Comparison of ENCODE assay signal across 28 cellular contexts in genomic region chr7:24946467-24946866, GRCh38.
"Had no signal": no experiment of that assay in that cellular context is flagged by ENCODE, and none has a peak within 500 bp of the region (broad histone marks: within the 10 kb centered on the region; RNA-seq: fewer than 3 reads in every experiment).

No MANE protein-coding gene starts in this region.

- H3K27me3 Mint-ChIP-seq: activated CD4-positive, alpha-beta T cell treated with anti-CD3 and anti-CD28 coated beads, Interleukin-2, amount 10 ng/mL, durations not matched to agents 24 days and 14 days; activated CD8-positive, alpha-beta T cell treated with anti-CD3 and anti-CD28 coated beads for 36 hours; activated naive CD8-positive, alpha-beta T cell treated with anti-CD3 and anti-CD28 coated beads for 36 hours; activated T-helper 17 cell treated with anti-CD3 and anti-CD28 coated beads, Interleukin-2, amount 50 U/mL, for 72 hours had no signal

- H3K4me3 Mint-ChIP-seq: activated CD4-positive, alpha-beta T cell treated with anti-CD3 and anti-CD28 coated beads, Interleukin-2, amount 10 ng/mL, durations not matched to agents 24 days and 14 days; activated CD8-positive, alpha-beta T cell treated with anti-CD3 and anti-CD28 coated beads for 36 hours; activated naive CD8-positive, alpha-beta T cell treated with anti-CD3 and anti-CD28 coated beads for 36 hours; activated T-cell treated with anti-CD3 and anti-CD28 coated beads, Interleukin-2, amount 50 U/mL, for 72 hours; T-helper 1 cell treated with Interleukin-12 subunit alpha and Interleukin-12 subunit beta and Interleukin-4 antibody, amounts not matched to agents 30 μg/mL and 1 μg/mL, for 36 hours; T-helper 2 cell treated with Interferon-gamma antibody and Interleukin-4, amounts not matched to agents 5 μg/mL and 100 μg/mL, for 36 hours had no signal

- H3K27ac Mint-ChIP-seq: activated CD4-positive, alpha-beta T cell treated with anti-CD3 and anti-CD28 coated beads, Interleukin-2, amount 10 ng/mL, durations not matched to agents 24 days and 14 days; activated CD8-positive, alpha-beta T cell treated with anti-CD3 and anti-CD28 coated beads for 36 hours; activated naive CD8-positive, alpha-beta T cell treated with anti-CD3 and anti-CD28 coated beads for 36 hours; T-helper 1 cell treated with Interleukin-12 subunit alpha and Interleukin-12 subunit beta and Interleukin-4 antibody, amounts not matched to agents 30 μg/mL and 1 μg/mL, for 36 hours; T-helper 2 cell treated with Interferon-gamma antibody and Interleukin-4, amounts not matched to agents 5 μg/mL and 100 μg/mL, for 36 hours had no signal

- H3K9me3 Mint-ChIP-seq: activated CD4-positive, alpha-beta T cell treated with anti-CD3 and anti-CD28 coated beads, Interleukin-2, amount 10 ng/mL, durations not matched to agents 24 days and 14 days; activated CD8-positive, alpha-beta T cell treated with anti-CD3 and anti-CD28 coated beads for 36 hours; activated naive CD8-positive, alpha-beta T cell treated with anti-CD3 and anti-CD28 coated beads for 36 hours; activated T-helper 17 cell treated with anti-CD3 and anti-CD28 coated beads, Interleukin-2, amount 50 U/mL, for 72 hours; T-helper 1 cell treated with Interleukin-12 subunit alpha and Interleukin-12 subunit beta and Interleukin-4 antibody, amounts not matched to agents 30 μg/mL and 1 μg/mL, for 36 hours; T-helper 2 cell treated with Interferon-gamma antibody and Interleukin-4, amounts not matched to agents 5 μg/mL and 100 μg/mL, for 36 hours had no signal

- H3K36me3 ChIP-seq: brain microvascular endothelial cell, Peyer's patch, SJSA1 had no signal

- H3K4me1 ChIP-seq: Peyer's patch had no signal

- H3K4me3 ChIP-seq: Peyer's patch, SJSA1 had no signal

- H3K4me2 ChIP-seq: SK-N-SH had no signal

- ATAC-seq: activated CD8-positive, alpha-beta T cell treated with anti-CD3 and anti-CD28 coated beads for 36 hours; activated T-cell treated with anti-CD3 and anti-CD28 coated beads, Interleukin-2, amount 50 U/mL, for 72 hours; activated T-helper 17 cell treated with anti-CD3 and anti-CD28 coated beads, Interleukin-2, amount 50 U/mL, for 72 hours; PC-3 had no signal

- H3K9ac ChIP-seq: SK-N-SH had no signal

- H3K9me3 ChIP-seq: Peyer's patch, SJSA1, SK-N-SH had no signal

- H3K27me3 ChIP-seq: brain microvascular endothelial cell, Peyer's patch, SJSA1 had no signal

- H3K27ac ChIP-seq: brain microvascular endothelial cell, Peyer's patch, SJSA1 had no signal

- DNase-seq: activated CD4-positive, alpha-beta T cell treated with anti-CD3 and anti-CD28 coated beads, Interleukin-2, amount 10 ng/mL, durations not matched to agents 24 days and 14 days; activated CD4-positive, alpha-beta T cell treated with anti-CD3 and anti-CD28 coated beads, Interleukin-2, amount 50 U/mL, for 4 hours; activated CD8-positive, alpha-beta T cell treated with anti-CD3 and anti-CD28 coated beads for 36 hours; activated effector memory CD4-positive, alpha-beta T cell treated with anti-CD3 and anti-CD28 coated beads, Interleukin-2, amount 50 U/mL, for 16 hours; activated naive CD4-positive, alpha-beta T cell; activated naive CD4-positive, alpha-beta T cell treated with anti-CD3 and anti-CD28 coated beads, Interleukin-2, amount 50 U/mL, for 16 hours; activated naive CD8-positive, alpha-beta T cell treated with anti-CD3 and anti-CD28 coated beads for 36 hours; activated T-cell treated with anti-CD3 and anti-CD28 coated beads, Interleukin-2, amount 50 U/mL, for 1 hour; activated T-cell treated with anti-CD3 and anti-CD28 coated beads, Interleukin-2, amount 50 U/mL, for 72 hours; amniotic stem cell; aorta; brain microvascular endothelial cell; central memory CD4-positive, alpha-beta T cell; NCI-H1105; NCI-H1417 treated with DMSO at 0.1 percent for 48 hours; NCI-H1694 treated with DMSO at 0.1 percent for 48 hours; NCI-H2029; NCI-H345; NCI-H524 treated with DMSO at 0.1 percent for 48 hours; PC-3; Peyer's patch; RPMI8226; SHP77 treated with DMSO at 0.1 percent for 48 hours; SK-N-SH had no signal
